Comparison of ENCODE assay signal across 20 cellular contexts in genomic region chr1:5370321-5370720, GRCh38.
DNase-seq lines count a peak whose midpoint lies in the region; ATAC-seq and TF ChIP-seq lines count a peak whose summit lies in the region.
"Had no signal": no experiment of that assay in that cellular context is flagged by ENCODE, and none has a peak within 500 bp of the region (broad histone marks: within the 10 kb centered on the region; RNA-seq: fewer than 3 reads in every experiment).

No MANE protein-coding gene starts in this region.

- H3K27me3 ChIP-seq in CD4-positive, CD25-positive, alpha-beta regulatory T cell (ENCODE audit: control insufficient read depth, insufficient read depth, low read length): no peaks in the 10 kb centered on the region
- peaks cover 5% of the 10 kb centered on the region for H3K27me3 ChIP-seq in upper lobe of right lung

- H3K4me1 Mint-ChIP-seq in CD4-positive, CD25-positive, alpha-beta regulatory T cell: peaks cover 0 to 32% (median 16%) of the 10 kb centered on the region in 4 donors
- peaks cover 15 to 29% (median 27%) of the 10 kb centered on the region in 3 donors for H3K4me1 Mint-ChIP-seq in T-cell
- H3K4me1 Mint-ChIP-seq: GM23338 had no signal

- H3K4me3 Mint-ChIP-seq in CD4-positive, CD25-positive, alpha-beta regulatory T cell: peak overlapping the region in 2 of 4 donors; percentile 4 to 36
- H3K4me3 Mint-ChIP-seq in T-cell: peak overlapping the region in 1 of 3 donors; percentile 43
- H3K4me3 Mint-ChIP-seq: dendritic cell treated with granulocyte-macrophage colony-stimulating factor and Interleukin-4, amounts not matched to agents 40 ng/mL and 50 ng/mL, for 4 days; GM23338 had no signal

- POLR2A ChIA-PET in T-cell (lab: Charles Lee): no interaction called here

- peaks cover 0 to 9% (median 2%) of the 10 kb centered on the region in 7 donors for H3K9me3 Mint-ChIP-seq in CD4-positive, CD25-positive, alpha-beta regulatory T cell
- H3K9me3 Mint-ChIP-seq in T-cell: peaks cover 4 to 13% (median 9%) of the 10 kb centered on the region in 3 donors
- peaks cover 12 to 13% of the 10 kb centered on the region in 2 donors for H3K9me3 Mint-ChIP-seq in activated naive CD4-positive, alpha-beta T cell treated with anti-CD3 and anti-CD28 coated beads, Interleukin-2, amount 50 U/mL, for 72 hours

- ATAC-seq in CD4-positive, CD25-positive, alpha-beta regulatory T cell (ENCODE audit: low read depth in 2 of 2): peak; percentile 93 to 94
- ATAC-seq in T-cell (replicated peaks in 1 of 4): peak in 3 of 4 experiments; percentile 87 to 99 (median 95)
- ATAC-seq in activated naive CD4-positive, alpha-beta T cell treated with anti-CD3 and anti-CD28 coated beads, Interleukin-2, amount 50 U/mL, for 72 hours: peak; percentile 41 to 79
- no peak for ATAC-seq in upper lobe of right lung
- ATAC-seq: GM23338, left cardiac atrium, Right ventricle myocardium inferior had no signal

- TF ChIP-seq CTCF in upper lobe of right lung (IDR thresholded peaks at IDR 0.05): no peak

- H3K4me1 ChIP-seq in CD4-positive, CD25-positive, alpha-beta regulatory T cell (ENCODE audit: control insufficient read depth, insufficient read depth, low read length, poor library complexity, severe bottlenecking): peaks cover 21% of the 10 kb centered on the region
- H3K4me1 ChIP-seq in upper lobe of right lung: no peaks in the 10 kb centered on the region
- H3K4me1 ChIP-seq: Caco-2 had no signal

- H3K4me3 ChIP-seq in CD4-positive, CD25-positive, alpha-beta regulatory T cell (ENCODE audit: low read depth, low read length): peak overlapping the region; percentile 38
- no peak overlapping the region for H3K4me3 ChIP-seq in upper lobe of right lung
- H3K4me3 ChIP-seq: GM23338 had no signal

- peaks cover 0 to 9% of the 10 kb centered on the region in 2 experiments for H3K9me3 ChIP-seq in CD4-positive, CD25-positive, alpha-beta regulatory T cell (ENCODE audit: control insufficient read depth in 2 of 2, low read length in 2 of 2)
- peaks cover 8% of the 10 kb centered on the region for H3K9me3 ChIP-seq in upper lobe of right lung
- H3K9me3 ChIP-seq: Caco-2 had no signal

- CTCF ChIA-PET in T-cell (lab: Charles Lee): no interaction called here

- peak overlapping the region in 2 of 3 donors; percentile 8 to 62 for H3K27ac Mint-ChIP-seq in CD4-positive, CD25-positive, alpha-beta regulatory T cell
- H3K27ac Mint-ChIP-seq in T-cell: peak overlapping the region; percentile 71 to 76
- H3K27ac Mint-ChIP-seq in activated naive CD4-positive, alpha-beta T cell treated with anti-CD3 and anti-CD28 coated beads, Interleukin-2, amount 50 U/mL, for 72 hours: peak overlapping the region in 1 of 2 donors; percentile 55
- H3K27ac Mint-ChIP-seq: dendritic cell treated with granulocyte-macrophage colony-stimulating factor and Interleukin-4, amounts not matched to agents 40 ng/mL and 50 ng/mL, for 4 days; GM23338 had no signal

- DNase-seq in activated CD4-positive, alpha-beta T cell treated with anti-CD3 and anti-CD28 coated beads for 48 hours: peak; percentile 19
- no peak for DNase-seq in activated CD4-positive, alpha-beta T cell treated with anti-CD3 and anti-CD28 coated beads, Interleukin-2, amount 50 U/mL, for 1 hour
- DNase-seq in CD4-positive, CD25-positive, alpha-beta regulatory T cell: peak in 2 of 3 donors; percentile 18 to 83
- peak in 1 of 34 experiments; percentile 31 for DNase-seq in T-cell
- peak in 1 of 2 donors; percentile 7 for DNase-seq in activated naive CD4-positive, alpha-beta T cell treated with anti-CD3 and anti-CD28 coated beads, Interleukin-2, amount 50 U/mL, for 72 hours (ENCODE audit: low spot score in 2 of 2)
- no peak for DNase-seq in HUDEP-2 (lab: John Stamatoyannopoulos, UW; ENCODE audit: unreplicated experiment in 76 of 76)
- DNase-seq in SIG-M5 treated with dmso at 0.1 percent for 504 hours (lab: John Stamatoyannopoulos, UW; ENCODE audit: unreplicated experiment): no peak
- no peak for DNase-seq in upper lobe of right lung
- DNase-seq: activated T-cell treated with anti-CD3 and anti-CD28 coated beads, Interleukin-2, amount 50 U/mL, for 1 hour; amniotic stem cell; Caco-2; head of caudate nucleus; left cardiac atrium; NCI-H1092; NCI-H2029; NCI-H226; trophoblast cell had no signal

- intact Hi-C loops in upper lobe of right lung (cut with DNase I): no loop called here

- H3K27ac ChIP-seq in CD4-positive, CD25-positive, alpha-beta regulatory T cell (ENCODE audit: insufficient read depth, low read length, poor library complexity, severe bottlenecking): no peak overlapping the region
- H3K27ac ChIP-seq in upper lobe of right lung: no peak overlapping the region

- no peaks in the 10 kb centered on the region for H3K27me3 Mint-ChIP-seq in CD4-positive, CD25-positive, alpha-beta regulatory T cell
- H3K27me3 Mint-ChIP-seq in T-cell: no peaks in the 10 kb centered on the region
- H3K27me3 Mint-ChIP-seq: dendritic cell treated with granulocyte-macrophage colony-stimulating factor and Interleukin-4, amounts not matched to agents 40 ng/mL and 50 ng/mL, for 4 days had no signal

- H3K36me3 ChIP-seq in CD4-positive, CD25-positive, alpha-beta regulatory T cell (ENCODE audit: control insufficient read depth, insufficient read depth, low read length): no peaks in the 10 kb centered on the region
- H3K36me3 ChIP-seq in upper lobe of right lung: no peaks in the 10 kb centered on the region

- H3K36me3 Mint-ChIP-seq in CD4-positive, CD25-positive, alpha-beta regulatory T cell: no peaks in the 10 kb centered on the region
- H3K36me3 Mint-ChIP-seq in T-cell: peaks cover 7% of the 10 kb centered on the region
- peaks cover 22 to 25% of the 10 kb centered on the region in 2 donors for H3K36me3 Mint-ChIP-seq in activated naive CD4-positive, alpha-beta T cell treated with anti-CD3 and anti-CD28 coated beads, Interleukin-2, amount 50 U/mL, for 72 hours

Comparison
In these comparisons a context has a peak if more than half of its experiments do, and no peak if none do; other contexts are left out.
1. DNase-seq: peak in activated CD4-positive, alpha-beta T cell treated with anti-CD3 and anti-CD28 coated beads for 48 hours (single experiment) and CD4-positive, CD25-positive, alpha-beta regulatory T cell (2 of 3); none in activated CD4-positive, alpha-beta T cell treated with anti-CD3 and anti-CD28 coated beads, Interleukin-2, amount 50 U/mL, for 1 hour (single experiment), HUDEP-2 (0 of 76), SIG-M5 treated with dmso at 0.1 percent for 504 hours (single experiment) and upper lobe of right lung (single experiment).